ENCODE assay signal across 1 cellular context in genomic region chrX:132651411-132652086, GRCh38.
TF ChIP-seq lines count a peak whose summit lies in the region.

No MANE protein-coding gene starts in this region.

TF ChIP-seq in IMR-90, 13 proteins besides CTCF, POLR2A, EP300 and RAD21 (continued from another document):
- TF ChIP-seq ELK1 (IDR thresholded peaks at IDR 0.05; ENCODE audit: borderline replicate concordance, low read depth, low read length) (no peak), MAZ (IDR thresholded peaks at IDR 0.05; ENCODE audit: borderline replicate concordance, low read depth, low read length) (no peak), MAFK (IDR thresholded peaks at IDR 0.05; ENCODE audit: low read depth, low read length) (no peak), MXI1 (IDR thresholded peaks at IDR 0.05; ENCODE audit: borderline replicate concordance, low read depth, low read length) (no peak), CHD1 (IDR thresholded peaks at IDR 0.05; ENCODE audit: low read depth, low read length) (no peak), SMC3 (IDR thresholded peaks at IDR 0.05; ENCODE audit: low read depth, low read length) (no peak), BHLHE40 (IDR thresholded peaks at IDR 0.05; ENCODE audit: low read depth, low read length) (no peak), FOS (IDR thresholded peaks at IDR 0.05; ENCODE audit: low read depth, low read length) (no peak), RCOR1 (IDR thresholded peaks at IDR 0.05; ENCODE audit: insufficient replicate concordance, low read length) (no peak), CEBPB (IDR thresholded peaks at IDR 0.05; ENCODE audit: low read depth, low read length) (no peak), RFX5 (IDR thresholded peaks at IDR 0.05; ENCODE audit: low read depth, low read length) (no peak)
TF ChIP-seq in IMR-90: peak in this region for 0.
